ENCODE assay signal across 8 cellular contexts in the genomic region with DNA sequence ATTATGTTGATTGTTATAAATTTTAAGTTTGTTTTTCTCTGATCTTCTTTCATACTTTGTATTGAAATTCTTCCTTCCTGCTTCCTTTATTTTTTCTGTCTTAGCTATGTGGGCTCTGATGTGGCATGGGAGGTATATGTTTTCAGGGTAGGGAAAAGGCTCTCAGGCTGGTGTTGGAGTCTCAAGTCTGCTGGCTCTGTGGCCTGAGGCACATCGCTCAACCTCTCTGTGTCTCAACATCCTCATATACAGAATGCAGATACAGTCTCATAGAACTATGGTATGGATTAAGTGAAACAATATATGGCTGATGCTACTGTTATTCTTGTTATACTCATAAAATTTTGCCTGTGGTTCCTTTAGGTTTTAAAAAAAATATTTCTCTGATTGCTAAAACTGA.
"Had no signal": no experiment of that assay in that cellular context is flagged by ENCODE, and none has a peak within 500 bp of the region (broad histone marks: within the 10 kb centered on the region; RNA-seq: fewer than 3 reads in every experiment).

No MANE protein-coding gene starts in this region.

- FAIRE-seq: H1, H54, HTR-8/SVneo had no signal

- DNase-seq: H9, HCEC 1CT, IMR-90, KBM-7 had no signal

- ATAC-seq: GM23338 had no signal

- H3K4me3 ChIP-seq: GM23338 had no signal

- H3K4me2 ChIP-seq: GM23338 had no signal
